ENCODE assay signal across 17 cellular contexts in genomic region chr16:12158428-12158827, GRCh38.
DNase-seq lines count a peak whose midpoint lies in the region; ATAC-seq and TF ChIP-seq lines count a peak whose summit lies in the region.
"Had no signal": no experiment of that assay in that cellular context is flagged by ENCODE, and none has a peak within 500 bp of the region (broad histone marks: within the 10 kb centered on the region; RNA-seq: fewer than 3 reads in every experiment).

No MANE protein-coding gene starts in this region.

- H3K27me3 Mint-ChIP-seq in osteocyte (ENCODE audit: unreplicated experiment), result no peaks in the 10 kb centered on the region
- H3K27me3 Mint-ChIP-seq: activated CD8-positive, alpha-beta memory T cell treated with anti-CD3 and anti-CD28 coated beads, Interleukin-2, amount 10 ng/mL, durations not matched to agents 7 days and 5 days; activated naive CD8-positive, alpha-beta T cell; CD8-positive, alpha-beta memory T cell; progenitor cell of endocrine pancreas had no signal

- CTCF ChIA-PET in PC-3 (lab: Charles Lee), result no interaction called here

- H3K27me3 ChIP-seq in PC-3 (ENCODE audit: low read length) (no peaks in the 10 kb centered on the region), testis (no peaks in the 10 kb centered on the region)
- H3K27me3 ChIP-seq: Peyer's patch, stomach had no signal

- DNase-seq in EH (ENCODE audit: low read depth) (peak; percentile 98), PC-3 (peak; percentile 85), epithelial cell of prostate (ENCODE audit: low read depth, low spot score) (peak; percentile 80), osteocyte (ENCODE audit: extremely low spot score, unreplicated experiment) (no peak), NCI-H2196 (lab: John Stamatoyannopoulos, UW; ENCODE audit: unreplicated experiment) (no peak), GM19238 (ENCODE audit: insufficient read length, low spot score) (no peak), testis (no peak)
- DNase-seq: activated CD8-positive, alpha-beta memory T cell treated with anti-CD3 and anti-CD28 coated beads, Interleukin-2, amount 10 ng/mL, durations not matched to agents 7 days and 5 days; CD8-positive, alpha-beta memory T cell; midbrain; NCI-H510A; Peyer's patch; stomach; T1000 had no signal

- intact Hi-C loops in PC-3 (cut with micrococcal nuclease) (no loop called here), testis (cut with DNase I; ENCODE audit: low total_unique reads) (no loop called here)

- peak overlapping the region; percentile 61 for H3K4me2 ChIP-seq in PC-3 (ENCODE audit: low read length)

- no peaks in the 10 kb centered on the region for H3F3A ChIP-seq in PC-3 (ENCODE audit: low read length, unreplicated experiment)

- no peak overlapping the region for H3K4me3 Mint-ChIP-seq in osteocyte (ENCODE audit: unreplicated experiment)
- H3K4me3 Mint-ChIP-seq: activated CD8-positive, alpha-beta memory T cell treated with anti-CD3 and anti-CD28 coated beads, Interleukin-2, amount 10 ng/mL, durations not matched to agents 7 days and 5 days; activated naive CD8-positive, alpha-beta T cell; CD8-positive, alpha-beta memory T cell had no signal

- no TSS peak for BruUV-seq in PC-3 (replicated peaks; lab: Mats Ljungman, UMichigan)

- no peaks in the 10 kb centered on the region for H3K9me3 ChIP-seq in PC-3 (ENCODE audit: low read length)
- no peaks in the 10 kb centered on the region for H3K9me3 ChIP-seq in testis
- H3K9me3 ChIP-seq: Peyer's patch, stomach had no signal

- H3K9ac ChIP-seq in PC-3 (ENCODE audit: low read length), result no peak overlapping the region

- no peaks in the 10 kb centered on the region for H3K36me3 Mint-ChIP-seq in osteocyte (ENCODE audit: unreplicated experiment)
- H3K36me3 Mint-ChIP-seq: activated CD8-positive, alpha-beta memory T cell treated with anti-CD3 and anti-CD28 coated beads, Interleukin-2, amount 10 ng/mL, durations not matched to agents 7 days and 5 days had no signal

- H2AFZ ChIP-seq in PC-3 (ENCODE audit: low read length), result no peak overlapping the region

- ATAC-seq in PC-3 (peak; percentile 88), GM19395 (IDR thresholded peaks at IDR 0.05; ENCODE audit: unreplicated experiment) (no peak)
- ATAC-seq: activated CD8-positive, alpha-beta memory T cell treated with anti-CD3 and anti-CD28 coated beads, Interleukin-2, amount 10 ng/mL, durations not matched to agents 7 days and 5 days had no signal

- no peaks in the 10 kb centered on the region for H3K9me3 Mint-ChIP-seq in osteocyte (ENCODE audit: unreplicated experiment)
- H3K9me3 Mint-ChIP-seq: CD8-positive, alpha-beta memory T cell had no signal

- H4K20me1 ChIP-seq in PC-3 (ENCODE audit: low read length), result no peaks in the 10 kb centered on the region

- H3K27ac Mint-ChIP-seq in osteocyte (ENCODE audit: unreplicated experiment), result peak overlapping the region; percentile 14
- H3K27ac Mint-ChIP-seq: activated CD8-positive, alpha-beta memory T cell treated with anti-CD3 and anti-CD28 coated beads, Interleukin-2, amount 10 ng/mL, durations not matched to agents 7 days and 5 days; activated naive CD8-positive, alpha-beta T cell; progenitor cell of endocrine pancreas had no signal

- peak overlapping the region; percentile 69 for H3K27ac ChIP-seq in PC-3 (ENCODE audit: low read length)
- H3K27ac ChIP-seq in epithelial cell of prostate, result peak overlapping the region; percentile 81
- no peak overlapping the region for H3K27ac ChIP-seq in testis
- H3K27ac ChIP-seq: Peyer's patch, stomach had no signal

- TF ChIP-seq CTCF in PC-3 (conservative IDR thresholded peaks at IDR 0.05; ENCODE audit: low read depth, low read length), result no peak
- TF ChIP-seq CTCF in osteocyte (IDR thresholded peaks at IDR 0.05), result no peak
- no peak for TF ChIP-seq CTCF in testis (IDR thresholded peaks at IDR 0.05)

- no peaks in the 10 kb centered on the region for H3K79me2 ChIP-seq in PC-3 (ENCODE audit: low read length)

- POLR2A ChIA-PET in PC-3 (lab: Charles Lee; ENCODE audit: unreplicated experiment), result no interaction called here

- no peaks in the 10 kb centered on the region for H3K9me2 ChIP-seq in PC-3 (replicated peaks; ENCODE audit: low read length)

- H3K4me1 Mint-ChIP-seq in osteocyte (ENCODE audit: unreplicated experiment), result peaks cover 36% of the 10 kb centered on the region
- H3K4me1 Mint-ChIP-seq: activated CD8-positive, alpha-beta memory T cell treated with anti-CD3 and anti-CD28 coated beads, Interleukin-2, amount 10 ng/mL, durations not matched to agents 7 days and 5 days had no signal

- H3K4me3 ChIP-seq in PC-3 (ENCODE audit: low read length) (no peak overlapping the region), testis (no peak overlapping the region)
- H3K4me3 ChIP-seq: Peyer's patch, stomach had no signal

- TF ChIP-seq POLR2A in testis (IDR thresholded peaks at IDR 0.05), result no peak

- H3K4me1 ChIP-seq in PC-3 (ENCODE audit: insufficient read depth, low read length) (peaks cover 13% of the 10 kb centered on the region), testis (no peaks in the 10 kb centered on the region)
- H3K4me1 ChIP-seq: Peyer's patch had no signal

- no peaks in the 10 kb centered on the region for H3K36me3 ChIP-seq in PC-3 (ENCODE audit: low read depth, low read length)
- H3K36me3 ChIP-seq in testis (ENCODE audit: low read depth, missing control alignments), result no peaks in the 10 kb centered on the region
- H3K36me3 ChIP-seq: Peyer's patch had no signal

- WGBS in testis, 2 donors, result 95 to 98% methylated on average over 10 of the region's 10 CpGs

Comparison
In these comparisons a context has a peak if more than half of its experiments do, and no peak if none do; other contexts are left out.
1. DNase-seq: peak in EH (single experiment), PC-3 (single experiment) and epithelial cell of prostate (single experiment); none in osteocyte (single experiment), NCI-H2196 (single experiment), GM19238 (single experiment) and testis (single experiment).
2. H3K27ac ChIP-seq: peak in PC-3 (single experiment) and epithelial cell of prostate (single experiment); none in testis (0 of 2).